In genomic region chr17:32350662-32351418, GRCh38 we compare ENCODE assay signal across 8 cellular contexts. TPM values are rescaled to one million over a fixed set of nuclear protein-coding genes. Genes with fewer than 3 reads are reported as not detected.
DNase-seq lines count a peak whose midpoint lies in the region; ATAC-seq and TF ChIP-seq lines count a peak whose summit lies in the region.

No MANE protein-coding gene starts in this region.

- peak overlapping the region; percentile 99 for H3K56ac ChIP-seq in IMR-90 (ENCODE audit: extremely low read depth, insufficient read depth, low read length)

- H2BK5ac ChIP-seq in IMR-90 (ENCODE audit: low read depth, low read length, poor library complexity, severe bottlenecking), result peak overlapping the region; percentile 93

- H3K9ac ChIP-seq in IMR-90 (ENCODE audit: low read depth, low read length), result peak overlapping the region; percentile 98

- peak overlapping the region; percentile 44 to 99 for H4K8ac ChIP-seq in IMR-90 (ENCODE audit: low read depth in 2 of 2, low read length in 2 of 2)

- in situ Hi-C loops in IMR-90 (cut with MboI; ENCODE audit: low sequenced_read_pairs), result no loop called here

- H3K4ac ChIP-seq in IMR-90 (ENCODE audit: low read depth, low read length), result peak overlapping the region; percentile 94

- peaks cover 10% of the 10 kb centered on the region; the same call in 1 of the 2 replicates for H3K9me1 ChIP-seq in IMR-90 (ENCODE audit: insufficient read depth, low read length)

- peak overlapping the region; percentile 99 for H2AK5ac ChIP-seq in IMR-90 (ENCODE audit: low read depth, low read length)

- H2BK120ac ChIP-seq in IMR-90 (ENCODE audit: low read depth, low read length), result peak overlapping the region; percentile 5; the same call in 1 of the 2 replicates

- peaks cover 34% of the 10 kb centered on the region for H3K4me1 ChIP-seq in Caco-2
- peaks cover 6% of the 10 kb centered on the region for H3K4me1 ChIP-seq in IMR-90 (ENCODE audit: control insufficient read depth, insufficient read depth, low read length)
- peaks cover 0 to 44% (median 10%) of the 10 kb centered on the region in 4 donors for H3K4me1 ChIP-seq in right lobe of liver

- TF ChIP-seq POLR2A in IMR-90 (IDR thresholded peaks at IDR 0.05; ENCODE audit: low read depth, low read length), result no peak
- no peak for TF ChIP-seq POLR2A in right lobe of liver (IDR thresholded peaks at IDR 0.05)

- H3K9me3 ChIP-seq in Caco-2, result no peaks in the 10 kb centered on the region
- no peaks in the 10 kb centered on the region for H3K9me3 ChIP-seq in IMR-90 (ENCODE audit: control insufficient read depth, insufficient read depth, low read length)
- H3K9me3 ChIP-seq in right lobe of liver, result no peaks in the 10 kb centered on the region

- H3K18ac ChIP-seq in IMR-90 (ENCODE audit: low read depth, low read length), result peak overlapping the region; percentile 83

- peak overlapping the region; percentile 90 for H3K4me3 Mint-ChIP-seq in Caco-2 (ENCODE audit: unreplicated experiment)

- POLR2A ChIA-PET in Caco-2 (lab: Charles Lee) (interaction anchor here (0.6 to 1.7 kb wide), 7 partner anchors 9 to 440 kb away, joined by 4 to 9 read pairs (median 5); partner anchors contain the start of gene C17orf75), IMR-90 (lab: Charles Lee; ENCODE audit: unreplicated experiment) (interaction anchor here (0.6 to 0.9 kb wide), 5 partner anchors 9 to 1959 kb away, joined by 3 to 12 read pairs (median 4); no protein-coding TSS in a partner anchor)

- peak overlapping the region; percentile 99 for H3K27ac Mint-ChIP-seq in Caco-2 (ENCODE audit: unreplicated experiment)

- TF ChIP-seq RAD21 in IMR-90 (IDR thresholded peaks at IDR 0.05; ENCODE audit: low read length), result no peak

- H3K23ac ChIP-seq in IMR-90 (ENCODE audit: low read depth, low read length), result peak overlapping the region; percentile 96

- CTCF ChIA-PET in Caco-2 (lab: Charles Lee), result interaction anchor here (0.9 kb wide), 1 partner anchor 93 kb away, joined by 5 read pairs; the partner anchor contains the start of gene PSMD11
- CTCF ChIA-PET in IMR-90 (lab: Yijun Ruan, JAX), result no interaction called here

- dilution Hi-C loops in IMR-90 (cut with HindIII; ENCODE audit: low sequenced_read_pairs, unreplicated experiment), result no loop called here

- peaks cover 8 to 32% of the 10 kb centered on the region in 2 experiments for H3K79me1 ChIP-seq in IMR-90 (ENCODE audit: low read depth in 1 of 2, low read length in 2 of 2)

- H3K36me3 Mint-ChIP-seq in Caco-2 (ENCODE audit: insufficient read depth, unreplicated experiment), result peaks cover 63% of the 10 kb centered on the region

- H2AK9ac ChIP-seq in IMR-90 (replicated peaks; ENCODE audit: low read depth, low read length, poor library complexity), result peak overlapping the region; percentile 100

- H2BK20ac ChIP-seq in IMR-90 (ENCODE audit: low read depth, low read length), result no peak overlapping the region

- H3K4me1 Mint-ChIP-seq in Caco-2 (ENCODE audit: low read depth, unreplicated experiment), result peaks cover 8% of the 10 kb centered on the region

- H4K20me1 ChIP-seq in IMR-90 (ENCODE audit: insufficient read depth, low read length), result peaks cover 58% of the 10 kb centered on the region

- no peaks in the 10 kb centered on the region for H3K9me3 Mint-ChIP-seq in Caco-2 (ENCODE audit: unreplicated experiment)

- peak overlapping the region; percentile 100 for H3K14ac ChIP-seq in IMR-90 (replicated peaks; ENCODE audit: low read depth, low read length)

- H3K27ac ChIP-seq in IMR-90 (ENCODE audit: insufficient read depth, low read length) (peak overlapping the region; percentile 94), right lobe of liver (peak overlapping the region; percentile 91 to 99 (median 95))

- ATAC-seq in GM19351 (IDR thresholded peaks at IDR 0.05; ENCODE audit: unreplicated experiment) (peak; percentile 28), IMR-90 (ENCODE audit: low read depth) (peak; percentile 1; the same call in 1 of the 2 replicates), right lobe of liver (peak; percentile 26 to 38 (median 32))

- DNase-seq in Caco-2, result peak; percentile 47 to 48
- peak; percentile 62 for DNase-seq in IMR-90
- DNase-seq in SW480 (ENCODE audit: low spot score), result peak; percentile 42
- DNase-seq in dedifferentiated amniotic fluid mesenchymal stem cell (ENCODE audit: extremely low spot score), result peak; percentile 60
- DNase-seq in right lobe of liver, result no peak
- DNase-seq in stimulated activated naive CD4-positive, alpha-beta T cell treated with Interleukin-2 at 50 U/mL for 16 hours (lab: John Stamatoyannopoulos, UW), result peak; percentile 27
- no peak for DNase-seq in islet precursor cell

- peak overlapping the region; percentile 92 for H4K5ac ChIP-seq in IMR-90 (ENCODE audit: low read depth, low read length)

- no peaks in the 10 kb centered on the region for H3K27me3 ChIP-seq in Caco-2 (replicated peaks; ENCODE audit: control insufficient read depth, insufficient read depth, low read length)
- no peaks in the 10 kb centered on the region for H3K27me3 ChIP-seq in IMR-90 (ENCODE audit: control insufficient read depth, insufficient read depth, low read length)
- no peaks in the 10 kb centered on the region for H3K27me3 ChIP-seq in right lobe of liver

- no peaks in the 10 kb centered on the region for H3K27me3 Mint-ChIP-seq in Caco-2 (ENCODE audit: insufficient read depth, unreplicated experiment)

- TF ChIP-seq CTCF in Caco-2 (IDR thresholded peaks at IDR 0.05; ENCODE audit: insufficient read depth in 1 of 2, low read depth in 1 of 2, low read length in 1 of 2, severe bottlenecking in 1 of 2, unreplicated experiment in 1 of 2), result no peak
- TF ChIP-seq CTCF in IMR-90 (conservative IDR thresholded peaks at IDR 0.05; ENCODE audit: low read depth, low read length), result no peak
- no peak for TF ChIP-seq CTCF in right lobe of liver (IDR thresholded peaks at IDR 0.05)

- 0% methylated on average over 2 of the region's 20 CpGs; no CpG with 5 or more reads in 1 of the 2 experiments for WGBS in IMR-90 (ENCODE audit: extremely low coverage in 2 of 2, insufficient read length in 1 of 2), 2 experiments
- WGBS in right lobe of liver (ENCODE audit: insufficient coverage, low coverage, low lambda C conversion rate, missing lambda C conversion rate), result under 1% methylated on average over 20 of the region's 20 CpGs

- H3K4me3 ChIP-seq in Caco-2 (ENCODE audit: low read depth, low read length) (peak overlapping the region; percentile 75), IMR-90 (ENCODE audit: insufficient read depth, low read depth, low read length) (peak overlapping the region; percentile 78), right lobe of liver (peak overlapping the region; percentile 63 to 92 (median 86))

- no TSS peak for BruUV-seq in Caco-2 (replicated peaks; lab: Mats Ljungman, UMichigan)
- BruUV-seq in IMR-90 (replicated peaks; lab: Mats Ljungman, UMichigan), result no TSS peak

- H2BK15ac ChIP-seq in IMR-90 (ENCODE audit: low read depth, low read length), result no peak overlapping the region

- intact Hi-C loops in Caco-2 (cut with micrococcal nuclease; ENCODE audit: unreplicated experiment) (loop anchor here (5.0 kb wide), 1 partner anchor 91 kb away; the partner anchor contains the start of gene PSMD11), IMR-90 (cut with micrococcal nuclease) (no loop called here), right lobe of liver (cut with DNase I) (no loop called here)

- H3K4me2 ChIP-seq in IMR-90 (ENCODE audit: low read depth, low read length), result peak overlapping the region; percentile 94

- H3K36me3 ChIP-seq in Caco-2 (ENCODE audit: control insufficient read depth, insufficient read depth, low read length), result peaks cover 3% of the 10 kb centered on the region; the same call in 1 of the 2 replicates
- H3K36me3 ChIP-seq in IMR-90 (ENCODE audit: control insufficient read depth, insufficient read depth, low read length), result peaks cover 20% of the 10 kb centered on the region
- peaks cover 0 to 37% (median 6%) of the 10 kb centered on the region in 4 donors for H3K36me3 ChIP-seq in right lobe of liver

- H4K91ac ChIP-seq in IMR-90 (ENCODE audit: insufficient read depth, low read depth, low read length), result peak overlapping the region; percentile 96; the same call in 1 of the 2 replicates

- H2AFZ ChIP-seq in IMR-90 (replicated peaks; ENCODE audit: low read length, poor library complexity), result peak overlapping the region; percentile 90

TF ChIP-seq in IMR-90, 13 proteins besides CTCF, POLR2A, EP300 and RAD21 (continues in another document):
- TF ChIP-seq FOS (IDR thresholded peaks at IDR 0.05; ENCODE audit: low read depth, low read length) (no peak), NFE2L2 (IDR thresholded peaks at IDR 0.05; ENCODE audit: low read depth, low read length) (no peak), USF2 (IDR thresholded peaks at IDR 0.05; ENCODE audit: low read depth, low read length) (no peak), BHLHE40 (IDR thresholded peaks at IDR 0.05; ENCODE audit: low read depth, low read length) (no peak), RCOR1 (IDR thresholded peaks at IDR 0.05; ENCODE audit: insufficient replicate concordance, low read length) (no peak)
- TF ChIP-seq, protein P1, sequence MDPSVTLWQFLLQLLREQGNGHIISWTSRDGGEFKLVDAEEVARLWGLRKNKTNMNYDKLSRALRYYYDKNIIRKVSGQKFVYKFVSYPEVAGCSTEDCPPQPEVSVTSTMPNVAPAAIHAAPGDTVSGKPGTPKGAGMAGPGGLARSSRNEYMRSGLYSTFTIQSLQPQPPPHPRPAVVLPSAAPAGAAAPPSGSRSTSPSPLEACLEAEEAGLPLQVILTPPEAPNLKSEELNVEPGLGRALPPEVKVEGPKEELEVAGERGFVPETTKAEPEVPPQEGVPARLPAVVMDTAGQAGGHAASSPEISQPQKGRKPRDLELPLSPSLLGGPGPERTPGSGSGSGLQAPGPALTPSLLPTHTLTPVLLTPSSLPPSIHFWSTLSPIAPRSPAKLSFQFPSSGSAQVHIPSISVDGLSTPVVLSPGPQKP (IDR thresholded peaks at IDR 0.05; ENCODE audit: borderline replicate concordance, low read depth, low read length), result no peak

RNA-seq across cellular contexts. Expression of gene ZNF207, which starts 0.9 kb away (rescaled TPM):
- 211 and 213 TPM in 2 replicates for total RNA-seq in Caco-2 (2022)
- 207 and 208 TPM in 2 replicates for total RNA-seq in IMR-90 (2012; rRNA removed)
- 181 and 199 TPM in 2 replicates for polyA plus RNA-seq in IMR-90 (2012; rRNA removed)
- polyA plus RNA-seq in IMR-90 (2012; cell fraction: cytosol; rRNA removed), result 63.7 and 95.7 TPM in 2 replicates
- 108 and 232 TPM in 2 replicates for polyA plus RNA-seq in IMR-90 (2012; cell fraction: nucleus; rRNA removed; ENCODE audit: low replicate concordance)
- 10 to 100 TPM; 48.0 to 91.1 (median 68.7) TPM for total RNA-seq in right lobe of liver

RNA-seq across cellular contexts. Expression of gene C17orf75, which starts 8.9 kb away (rescaled TPM):
- total RNA-seq in Caco-2 (2022) (22.7 and 26.1 TPM in 2 replicates), IMR-90 (2012; rRNA removed) (16.1 and 18.3 TPM in 2 replicates), right lobe of liver (1 to 10 TPM; 7.1 to 8.9 (median 7.3) TPM)
- polyA plus RNA-seq in IMR-90 (2012; rRNA removed), result 8.2 and 11.5 TPM in 2 replicates
- 3.7 and 6.5 TPM in 2 replicates for polyA plus RNA-seq in IMR-90 (2012; cell fraction: cytosol; rRNA removed)
- polyA plus RNA-seq in IMR-90 (2012; cell fraction: nucleus; rRNA removed; ENCODE audit: low replicate concordance), result 10.4 and 27.8 TPM in 2 replicates

Comparison
In these comparisons a context has a peak if more than half of its experiments do, and no peak if none do; other contexts are left out.
1. DNase-seq: peak in Caco-2 (2 of 2), IMR-90 (single experiment), SW480 (single experiment), dedifferentiated amniotic fluid mesenchymal stem cell (single experiment) and stimulated activated naive CD4-positive, alpha-beta T cell treated with Interleukin-2 at 50 U/mL for 16 hours (single experiment); none in right lobe of liver (0 of 3) and islet precursor cell (single experiment).
2. Peak in every context shown above with its lines, with median percentiles within 50 percentile points of each other: H3K4me3 ChIP-seq and ATAC-seq.